ENCODE assay signal across 25 cellular contexts in genomic region chr2:189299974-189300373, GRCh38.
"Had no signal": no experiment of that assay in that cellular context is flagged by ENCODE, and none has a peak within 500 bp of the region (broad histone marks: within the 10 kb centered on the region; RNA-seq: fewer than 3 reads in every experiment).

No MANE protein-coding gene starts in this region.

- H3K4me1 ChIP-seq: colonic mucosa, esophagus squamous epithelium, left lung, lower lobe of right lung, thyroid gland, upper lobe of left lung had no signal

- DNase-seq: activated CD4-positive, alpha-beta T cell treated with anti-CD3 and anti-CD28 coated beads for 36 hours; activated CD4-positive, alpha-beta T cell treated with anti-CD3 and anti-CD28 coated beads, Interleukin-2, amount 50 U/mL, for 4 hours; activated CD4-positive, CD25-positive, alpha-beta regulatory T cell; activated CD8-positive, alpha-beta memory T cell treated with anti-CD3 and anti-CD28 coated beads, Interleukin-2, amount 50 U/mL, for 4 hours; activated gamma-delta T cell; activated T-cell treated with anti-CD3 and anti-CD28 coated beads, Interleukin-2, amount 50 U/mL, for 1 hour; anterior cingulate cortex; colonic mucosa; effector CD8-positive, alpha-beta T cell; esophagus squamous epithelium; foreskin melanocyte; left lung; lower lobe of right lung; mesenchymal stem cell; natural killer cell; right cardiac atrium; stimulated activated CD4-positive, alpha-beta T cell treated with anti-CD3 and anti-CD28 coated beads, Interleukin-2, amount 100 ng/mL, for 48 hours; stimulated activated naive CD4-positive, alpha-beta T cell treated with Interleukin-2 at 50 U/mL for 16 hours; substantia nigra; T-cell; thyroid gland; upper lobe of left lung had no signal

- ATAC-seq: activated CD4-positive, alpha-beta T cell treated with anti-CD3 and anti-CD28 coated beads for 36 hours; left lung; lower lobe of right lung; natural killer cell; right cardiac atrium had no signal

- H3K36me3 Mint-ChIP-seq: natural killer cell had no signal

- H3K4me3 ChIP-seq: colonic mucosa, esophagus squamous epithelium, left lung, lower lobe of right lung, thyroid gland, upper lobe of left lung had no signal

- H3K36me3 ChIP-seq: colonic mucosa, esophagus squamous epithelium, left lung, lower lobe of right lung, thyroid gland, upper lobe of left lung had no signal

- H3K27me3 ChIP-seq: colonic mucosa, esophagus squamous epithelium, left lung, thyroid gland, upper lobe of left lung had no signal

- H3K4me3 Mint-ChIP-seq: activated CD4-positive, alpha-beta T cell treated with anti-CD3 and anti-CD28 coated beads for 36 hours; activated T-helper 1 cell treated with anti-CD3 and anti-CD28 coated beads, Interleukin-12 subunit alpha, Interleukin-12 subunit beta, Interleukin-2, Interleukin-4 antibody, amounts not matched to agents 30 ng/mL and 10 ng/mL and 1 ng/mL, durations not matched to agents 14 hours and 24 hours and 36 hours; natural killer cell had no signal

- H3K27ac Mint-ChIP-seq: natural killer cell had no signal

- H3K27me3 Mint-ChIP-seq: activated CD4-positive, alpha-beta T cell treated with anti-CD3 and anti-CD28 coated beads for 36 hours; T-cell had no signal

- H3K9me3 ChIP-seq: colonic mucosa, esophagus squamous epithelium, left lung, lower lobe of right lung, thyroid gland, upper lobe of left lung had no signal

- H3K27ac ChIP-seq: colonic mucosa, epithelial cell of prostate, esophagus squamous epithelium, left lung, lower lobe of right lung, thyroid gland, upper lobe of left lung had no signal

- FAIRE-seq: endometrium had no signal
